ENCODE assay signal across 1 cellular context in genomic region chr2:241692448-241692847, GRCh38.
TF ChIP-seq lines count a peak whose summit lies in the region.

No MANE protein-coding gene starts in this region.

TF ChIP-seq in A549, 52 proteins besides CTCF, POLR2A, EP300 and RAD21:
- no peak for TF ChIP-seq ELK1 (IDR thresholded peaks at IDR 0.05; ENCODE audit: low read depth, low read length)
- TF ChIP-seq HEYL (CRISPR knock-in tag; IDR thresholded peaks at IDR 0.05): no peak
- TF ChIP-seq MAZ (IDR thresholded peaks at IDR 0.05; ENCODE audit: borderline replicate concordance, low read depth, low read length): no peak
- no peak for TF ChIP-seq PBX3 (IDR thresholded peaks at IDR 0.05)
- no peak for TF ChIP-seq REST (IDR thresholded peaks at IDR 0.05)
- peak; percentile 90 for TF ChIP-seq MAFK (IDR thresholded peaks at IDR 0.05; ENCODE audit: partially characterized antibody)
- no peak for TF ChIP-seq MAX (IDR thresholded peaks at IDR 0.05)
- TF ChIP-seq FOSL2 (IDR thresholded peaks at IDR 0.05): no peak
- TF ChIP-seq FOSL2 (CRISPR knock-in tag; IDR thresholded peaks at IDR 0.05): peak; percentile 47
